27 cellular contexts compared by ENCODE assay signal in genomic region chr17:9251273-9251672, GRCh38.
"Had no signal": no experiment of that assay in that cellular context is flagged by ENCODE, and none has a peak within 500 bp of the region (broad histone marks: within the 10 kb centered on the region; RNA-seq: fewer than 3 reads in every experiment).

No MANE protein-coding gene starts in this region.

- H3K27me3 Mint-ChIP-seq: activated CD4-positive, alpha-beta memory T cell treated with anti-CD3 and anti-CD28 coated beads, Interleukin-2, amount 10 ng/mL, durations not matched to agents 7 days and 5 days; activated CD4-positive, alpha-beta T cell treated with anti-CD3 and anti-CD28 coated beads, Interleukin-2, amount 10 ng/mL, durations not matched to agents 24 days and 14 days; activated CD8-positive, alpha-beta memory T cell treated with anti-CD3 and anti-CD28 coated beads, Interleukin-2, amount 10 ng/mL, durations not matched to agents 7 days and 5 days; activated naive CD8-positive, alpha-beta T cell; naive B cell; stimulated activated naive CD8-positive, alpha-beta T cell treated with anti-CD3 and anti-CD28 coated beads, Interleukin-15, amount 100 ng/mL, for 72 hours; T-cell had no signal

- FAIRE-seq: colon, frontal cortex, islet of Langerhans, pancreas had no signal

- H3K36me3 ChIP-seq: pancreas, prostate gland had no signal

- H3K27me3 ChIP-seq: dorsolateral prefrontal cortex, pancreas had no signal

- H3K9me3 ChIP-seq: left ventricle myocardium inferior, pancreas, prostate gland had no signal

- H3K4me3 Mint-ChIP-seq: activated CD4-positive, alpha-beta memory T cell treated with anti-CD3 and anti-CD28 coated beads, Interleukin-2, amount 10 ng/mL, durations not matched to agents 7 days and 5 days; activated CD4-positive, alpha-beta T cell treated with anti-CD3 and anti-CD28 coated beads, Interleukin-2, amount 10 ng/mL, durations not matched to agents 24 days and 14 days; activated CD8-positive, alpha-beta memory T cell treated with anti-CD3 and anti-CD28 coated beads, Interleukin-2, amount 10 ng/mL, durations not matched to agents 7 days and 5 days; activated naive CD8-positive, alpha-beta T cell; activated T-cell treated with anti-CD3 and anti-CD28 coated beads, Interleukin-2, amount 50 U/mL, for 72 hours; mesothelial cell of epicardium; naive B cell; stimulated activated naive CD8-positive, alpha-beta T cell treated with anti-CD3 and anti-CD28 coated beads, Interleukin-15, amount 100 ng/mL, for 72 hours; T-cell had no signal

- H3K27ac Mint-ChIP-seq: activated CD4-positive, alpha-beta memory T cell treated with anti-CD3 and anti-CD28 coated beads, Interleukin-2, amount 10 ng/mL, durations not matched to agents 7 days and 5 days; activated CD4-positive, alpha-beta T cell treated with anti-CD3 and anti-CD28 coated beads, Interleukin-2, amount 10 ng/mL, durations not matched to agents 24 days and 14 days; activated CD8-positive, alpha-beta memory T cell treated with anti-CD3 and anti-CD28 coated beads, Interleukin-2, amount 10 ng/mL, durations not matched to agents 7 days and 5 days; activated naive CD8-positive, alpha-beta T cell; activated T-cell treated with anti-CD3 and anti-CD28 coated beads, Interleukin-2, amount 50 U/mL, for 72 hours; mesothelial cell of epicardium; naive B cell; T-cell had no signal

- H3K9me3 Mint-ChIP-seq: activated CD4-positive, alpha-beta memory T cell treated with anti-CD3 and anti-CD28 coated beads, Interleukin-2, amount 10 ng/mL, durations not matched to agents 7 days and 5 days; activated CD4-positive, alpha-beta T cell treated with anti-CD3 and anti-CD28 coated beads, Interleukin-2, amount 10 ng/mL, durations not matched to agents 24 days and 14 days; activated T-cell treated with anti-CD3 and anti-CD28 coated beads, Interleukin-2, amount 50 U/mL, for 72 hours; mesothelial cell of epicardium; stimulated activated naive CD8-positive, alpha-beta T cell treated with anti-CD3 and anti-CD28 coated beads, Interleukin-15, amount 100 ng/mL, for 72 hours; T-cell had no signal

- H3K36me3 Mint-ChIP-seq: activated CD8-positive, alpha-beta memory T cell treated with anti-CD3 and anti-CD28 coated beads, Interleukin-2, amount 10 ng/mL, durations not matched to agents 7 days and 5 days had no signal

- ATAC-seq: activated CD8-positive, alpha-beta memory T cell treated with anti-CD3 and anti-CD28 coated beads, Interleukin-2, amount 10 ng/mL, durations not matched to agents 7 days and 5 days; activated T-cell treated with anti-CD3 and anti-CD28 coated beads, Interleukin-2, amount 50 U/mL, for 72 hours; pancreas; sciatic nerve; stimulated activated naive CD8-positive, alpha-beta T cell treated with anti-CD3 and anti-CD28 coated beads, Interleukin-15, amount 100 ng/mL, for 72 hours; T-cell had no signal

- H3K4me1 ChIP-seq: pancreas, prostate gland had no signal

- H3K4me3 ChIP-seq: dorsolateral prefrontal cortex, left ventricle myocardium inferior, pancreas, prostate gland, skin epidermis had no signal

- H3K27ac ChIP-seq: dorsolateral prefrontal cortex, left ventricle myocardium inferior, pancreas, prostate gland, skin epidermis had no signal

- DNase-seq: activated CD4-positive, alpha-beta memory T cell treated with anti-CD3 and anti-CD28 coated beads, Interleukin-2, amount 10 ng/mL, durations not matched to agents 7 days and 5 days; activated CD4-positive, alpha-beta T cell treated with anti-CD3 and anti-CD28 coated beads, Interleukin-2, amount 10 ng/mL, durations not matched to agents 24 days and 14 days; activated CD4-positive, CD25-positive, alpha-beta regulatory T cell; activated CD8-positive, alpha-beta memory T cell treated with anti-CD3 and anti-CD28 coated beads, Interleukin-2, amount 10 ng/mL, durations not matched to agents 7 days and 5 days; activated effector memory CD4-positive, alpha-beta T cell treated with Interleukin-2 at 50 U/mL for 16 hours; activated naive CD4-positive, alpha-beta T cell treated with Interleukin-2 at 50 U/mL for 16 hours; activated T-cell treated with anti-CD3 and anti-CD28 coated beads, Interleukin-2, amount 50 U/mL, for 72 hours; anterior cingulate cortex; dorsolateral prefrontal cortex; effector memory CD4-positive, alpha-beta T cell; left ventricle myocardium inferior; naive B cell; pancreas; retina; stimulated activated CD4-positive, alpha-beta T cell treated with anti-CD3 and anti-CD28 coated beads, Interleukin-12 subunit alpha, Interleukin-12 subunit beta, amount 100 ng/mL, for 4 hours; stimulated activated CD4-positive, alpha-beta T cell treated with anti-CD3 and anti-CD28 coated beads, Interleukin-4, amount 100 ng/mL, for 1 hour; stimulated activated naive CD8-positive, alpha-beta T cell treated with anti-CD3 and anti-CD28 coated beads, Interleukin-15, amount 100 ng/mL, for 72 hours; substantia nigra; T-cell had no signal
